In genomic region chr19:4186087-4186993, GRCh38 we compare ENCODE assay signal across 8 cellular contexts. TPM values are rescaled to one million over a fixed set of nuclear protein-coding genes. Genes with fewer than 3 reads are reported as not detected.
DNase-seq lines count a peak whose midpoint lies in the region; ATAC-seq and TF ChIP-seq lines count a peak whose summit lies in the region.

No MANE protein-coding gene starts in this region.

- H3K9ac ChIP-seq in DND-41 (ENCODE audit: low read depth, low read length) (0 out of 2 replicates have a peak overlapping the region, but pooled peaks have one; percentile 12), MM.1S (ENCODE audit: low read length) (no peak overlapping the region)

- CTCF ChIA-PET in activated naive CD4-positive, alpha-beta T cell treated with anti-CD3 and anti-CD28 coated beads, Interleukin-2, amount 10 ng/mL, durations not matched to agents 7 days and 5 days (lab: Charles Lee), result interaction anchor here (0.7 to 2.5 kb wide), 6 partner anchors 14 to 204 kb away, joined by 3 to 7 read pairs (median 4); no protein-coding TSS in a partner anchor

- peak overlapping the region; percentile 53; the same call in 1 of the 2 replicates for H2AFZ ChIP-seq in DND-41 (ENCODE audit: low read depth, low read length)
- no peak overlapping the region for H2AFZ ChIP-seq in MM.1S (ENCODE audit: low read length)

- H3F3A ChIP-seq in MM.1S (ENCODE audit: insufficient read depth, low read length), result no peaks in the 10 kb centered on the region

- WGBS in heart left ventricle, 4 donors, result 35 to 37% (median 36%) methylated on average over 20 to 22 of the region's 22 CpGs

- H3K36me3 Mint-ChIP-seq in activated naive CD4-positive, alpha-beta T cell treated with anti-CD3 and anti-CD28 coated beads, Interleukin-2, amount 10 ng/mL, durations not matched to agents 7 days and 5 days, result peaks cover 5% of the 10 kb centered on the region

- intact Hi-C loops in heart left ventricle (cut with DNase I), result loop anchor here in 5 of 10 donors (5.0 to 10.0 kb wide), 2 partner anchors 199 to 202 kb away; partner anchors contain the start of gene EEF2 (in 5 of the 5)

- TF ChIP-seq CTCF in DND-41 (IDR thresholded peaks at IDR 0.05; ENCODE audit: borderline replicate concordance, extremely low read depth, low read length, poor library complexity, severe bottlenecking) (peak; percentile 93), MM.1S (IDR thresholded peaks at IDR 0.05; ENCODE audit: low read length) (peak; percentile 94), heart left ventricle (IDR thresholded peaks at IDR 0.05) (peak; percentile 52 to 78 (median 66))

- H3K4me1 ChIP-seq in DND-41 (ENCODE audit: insufficient read depth, low read length) (peaks cover 16% of the 10 kb centered on the region), MM.1S (ENCODE audit: low read length) (peaks cover 3% of the 10 kb centered on the region; the same call in 1 of the 2 replicates), heart left ventricle (peaks cover 0 to 22% (median 10%) of the 10 kb centered on the region in 12 donors)

- ATAC-seq in DND-41 (ENCODE audit: insufficient read depth, low read depth), result peak; percentile 74
- peak; percentile 86 for ATAC-seq in SK-N-SH treated with all-trans-retinoic acid at 6 μM for 48 hours
- peak in 3 of 4 donors; percentile 53 to 62 (median 61) for ATAC-seq in heart left ventricle
- ATAC-seq in GM19023 (IDR thresholded peaks at IDR 0.05; ENCODE audit: unreplicated experiment), result no peak

- H3K79me2 ChIP-seq in DND-41 (ENCODE audit: insufficient read depth, low read length) (peaks cover 13% of the 10 kb centered on the region), MM.1S (ENCODE audit: low read length) (peaks cover 10% of the 10 kb centered on the region)

- no peak overlapping the region for H3K4me3 Mint-ChIP-seq in activated naive CD4-positive, alpha-beta T cell treated with anti-CD3 and anti-CD28 coated beads, Interleukin-2, amount 10 ng/mL, durations not matched to agents 7 days and 5 days

- H3K9me3 ChIP-seq in DND-41 (ENCODE audit: insufficient read depth, low read length, severe bottlenecking) (no peaks in the 10 kb centered on the region), MM.1S (replicated peaks; ENCODE audit: insufficient read depth, low read length) (no peaks in the 10 kb centered on the region), heart left ventricle (no peaks in the 10 kb centered on the region)

- H3K27me3 Mint-ChIP-seq in activated naive CD4-positive, alpha-beta T cell treated with anti-CD3 and anti-CD28 coated beads, Interleukin-2, amount 10 ng/mL, durations not matched to agents 7 days and 5 days, result peaks cover 30% of the 10 kb centered on the region

- peaks cover 27% of the 10 kb centered on the region for H3K4me1 Mint-ChIP-seq in activated naive CD4-positive, alpha-beta T cell treated with anti-CD3 and anti-CD28 coated beads, Interleukin-2, amount 10 ng/mL, durations not matched to agents 7 days and 5 days

- H3K27ac Mint-ChIP-seq in activated naive CD4-positive, alpha-beta T cell treated with anti-CD3 and anti-CD28 coated beads, Interleukin-2, amount 10 ng/mL, durations not matched to agents 7 days and 5 days, result no peak overlapping the region

- DNase-seq in DND-41 (peak; percentile 85), MM.1S (peak; percentile 63), heart left ventricle (peak in 4 of 5 donors; percentile 50 to 69 (median 64)), renal cortical epithelial cell (ENCODE audit: low read depth) (peak; percentile 41), NCI-H128 (lab: John Stamatoyannopoulos, UW; ENCODE audit: unreplicated experiment) (no peak)
- peak; percentile 90 for DNase-seq in activated naive CD4-positive, alpha-beta T cell treated with anti-CD3 and anti-CD28 coated beads, Interleukin-2, amount 10 ng/mL, durations not matched to agents 7 days and 5 days

- no peak overlapping the region for H3K4me3 ChIP-seq in DND-41 (ENCODE audit: low read depth in 1 of 2, low read length in 2 of 2)
- no peak overlapping the region for H3K4me3 ChIP-seq in MM.1S (ENCODE audit: low read length)
- H3K4me3 ChIP-seq in heart left ventricle, result no peak overlapping the region

- TF ChIP-seq POLR2A in heart left ventricle (IDR thresholded peaks at IDR 0.05), result no peak

- H3K36me3 ChIP-seq in DND-41 (ENCODE audit: insufficient read depth, low read length), result peaks cover 4% of the 10 kb centered on the region; the same call in 1 of the 2 replicates
- no peaks in the 10 kb centered on the region for H3K36me3 ChIP-seq in MM.1S (replicated peaks; ENCODE audit: insufficient read depth, low read length)
- H3K36me3 ChIP-seq in heart left ventricle, result no peaks in the 10 kb centered on the region

- H3K27me3 ChIP-seq in DND-41 (ENCODE audit: insufficient read depth, low read length, poor library complexity), result no peaks in the 10 kb centered on the region
- peaks cover 46% of the 10 kb centered on the region for H3K27me3 ChIP-seq in MM.1S (replicated peaks; ENCODE audit: insufficient read depth, low read length)
- no peaks in the 10 kb centered on the region for H3K27me3 ChIP-seq in heart left ventricle

- H3K27ac ChIP-seq in DND-41 (ENCODE audit: low read length) (no peak overlapping the region), MM.1S (ENCODE audit: low read length) (no peak overlapping the region), heart left ventricle (no peak overlapping the region)

- no peak overlapping the region for H3K4me2 ChIP-seq in DND-41 (ENCODE audit: insufficient read depth, low read length)
- H3K4me2 ChIP-seq in MM.1S (ENCODE audit: low read depth, low read length), result no peak overlapping the region

- no peaks in the 10 kb centered on the region for H3K9me2 ChIP-seq in MM.1S (replicated peaks; ENCODE audit: insufficient read depth, low read length)

- H3K9me3 Mint-ChIP-seq in activated naive CD4-positive, alpha-beta T cell treated with anti-CD3 and anti-CD28 coated beads, Interleukin-2, amount 10 ng/mL, durations not matched to agents 7 days and 5 days, result no peaks in the 10 kb centered on the region

- H4K20me1 ChIP-seq in DND-41 (ENCODE audit: insufficient read depth, low read length) (no peaks in the 10 kb centered on the region; the same call in 1 of the 2 replicates), MM.1S (ENCODE audit: insufficient read depth, low read length) (no peaks in the 10 kb centered on the region)

TF ChIP-seq in SK-N-SH treated with all-trans-retinoic acid at 6 μM for 48 hours, 23 proteins besides CTCF, POLR2A, EP300 and RAD21:
- TF ChIP-seq ZFP3 (CRISPR knock-in tag; IDR thresholded peaks at IDR 0.05) (0 out of 2 replicates have a peak, but pooled peaks have one; percentile 13), ZNF70 (CRISPR knock-in tag; IDR thresholded peaks at IDR 0.05) (no peak)

RNA-seq across cellular contexts. Expression of gene ANKRD24, which starts 3.9 kb away (rescaled TPM):
- 1 to 10 TPM in 2 of 9 donors, under 1 TPM in 4, not detected in 3; 0.23 to 1.4 (median 0.51) TPM for total RNA-seq in heart left ventricle
- polyA plus RNA-seq in heart left ventricle, result under 1 TPM; 0.12 to 0.30 TPM
- 1.7 TPM in 1 of 2 replicates, not detected in the other for total RNA-seq in renal cortical epithelial cell

RNA-seq across cellular contexts. Expression of gene SIRT6, which starts 4.0 kb away (rescaled TPM):
- total RNA-seq in heart left ventricle (10 to 100 TPM; 10.2 to 16.7 (median 12.7) TPM), renal cortical epithelial cell (9.7 and 19.2 TPM in 2 replicates)
- 10 to 100 TPM; 15.6 to 29.0 TPM for polyA plus RNA-seq in heart left ventricle

RNA-seq across cellular contexts. Expression of gene CREB3L3, which starts 32.9 kb away (rescaled TPM):
- total RNA-seq in heart left ventricle (not detected), renal cortical epithelial cell (not detected in 2 replicates)
- polyA plus RNA-seq in heart left ventricle, result not detected

RNA-seq across cellular contexts. Expression of gene EBI3, which starts 43.0 kb away (rescaled TPM):
- total RNA-seq in heart left ventricle (1 to 10 TPM in 4 of 9 donors, under 1 TPM in 5; 0.27 to 5.6 (median 0.54) TPM), renal cortical epithelial cell (1.3 and 2.4 TPM in 2 replicates)
- polyA plus RNA-seq in heart left ventricle, result 1 to 10 TPM in 1 of 2 donors, under 1 TPM in 1; 0.88 to 1.4 TPM
